Comparison of ENCODE assay signal across 8 cellular contexts in the genomic region with DNA sequence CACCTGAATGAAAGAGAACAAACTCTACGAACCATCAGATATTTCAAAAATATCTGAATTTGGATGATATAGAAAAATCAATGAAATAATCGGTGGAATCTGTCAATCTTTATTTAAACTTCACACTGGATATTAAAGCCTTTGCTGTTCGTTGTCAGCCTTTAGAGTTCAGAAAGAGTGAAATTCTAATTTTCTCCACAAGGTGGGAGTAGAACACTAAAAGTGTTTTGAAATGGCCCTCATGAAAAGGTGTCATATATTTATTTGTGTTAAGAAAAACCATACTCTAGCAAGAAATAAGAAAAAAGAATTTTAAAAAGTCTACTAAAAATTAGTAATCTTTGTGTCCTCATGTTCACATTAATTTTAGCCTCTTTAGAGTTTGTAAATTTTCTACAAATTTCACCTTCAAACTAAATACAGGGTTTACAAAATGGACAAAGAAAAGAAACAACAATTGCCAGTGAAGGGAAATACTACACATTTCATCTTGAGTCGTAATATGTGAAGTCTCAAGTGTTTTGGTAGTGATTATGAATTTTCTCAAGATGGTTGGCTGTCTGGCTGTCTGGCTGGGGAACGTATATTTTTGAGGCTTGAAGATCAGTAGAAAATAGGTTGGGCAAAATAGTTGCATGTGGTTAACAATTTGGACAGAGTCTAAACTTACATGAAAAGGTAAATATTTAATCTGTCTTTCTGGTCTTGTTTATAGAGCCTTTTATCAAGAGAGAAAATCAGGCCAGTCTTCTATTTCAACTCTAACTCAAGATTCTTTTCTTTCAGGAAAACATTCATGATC. TPM values are rescaled to one million over a fixed set of nuclear protein-coding genes. Genes with fewer than 3 reads are reported as not detected.
DNase-seq lines count a peak whose midpoint lies in the region; ATAC-seq, FAIRE-seq and TF ChIP-seq lines count a peak whose summit lies in the region.

No MANE protein-coding gene starts in this region.

- H3K9me1 ChIP-seq in K562 (ENCODE audit: control insufficient read depth, insufficient read depth, low read length), result no peaks in the 10 kb centered on the region

- no peak overlapping the region for H3K4me3 ChIP-seq in K562

- H2AFZ ChIP-seq in K562 (ENCODE audit: low read depth, low read length), result no peak overlapping the region

- no peaks in the 10 kb centered on the region for H4K20me1 ChIP-seq in K562 (replicated peaks; ENCODE audit: control insufficient read depth, insufficient read depth, low read length)

- H3K9me3 ChIP-seq in K562 (replicated peaks; ENCODE audit: control insufficient read depth, insufficient read depth, low read depth, low read length), result no peaks in the 10 kb centered on the region

- H3K79me2 ChIP-seq in K562 (ENCODE audit: control insufficient read depth, insufficient read depth, low read length), result no peaks in the 10 kb centered on the region

- H3K27ac ChIP-seq in K562 (ENCODE audit: extremely low read depth, low read depth, low read length), result no peak overlapping the region

- FAIRE-seq in GM18507 (lab: Jason Lieb, UNC) (peak; percentile 74), K562 (lab: Jason Lieb, UNC) (peak; percentile 83)

- BruUV-seq in K562 (replicated peaks; lab: Mats Ljungman, UMichigan), result no TSS peak

- CTCF ChIA-PET in K562 (lab: Yijun Ruan, JAX; ENCODE audit: low intra/inter-chr PET ratio), result no interaction called here

- H3K27me3 ChIP-seq in K562 (ENCODE audit: control insufficient read depth in 2 of 2, insufficient read depth in 2 of 2, low read length in 2 of 2), result peaks cover 0 to 9% of the 10 kb centered on the region in 2 experiments; a peak in 3 of 5 replicates

- peak; percentile 44 to 92 (median 55); a peak in 5 of 6 replicates for TF ChIP-seq CTCF in K562 (IDR thresholded peaks at IDR 0.05 in 2 of 3, conservative IDR thresholded peaks at IDR 0.05 in 1 of 3; ENCODE audit: insufficient read depth in 2 of 3, low read depth in 1 of 3, low read length in 3 of 3)

- in situ Hi-C loops in K562 (cut with MboI), result no loop called here

- no peak overlapping the region for H3K9ac ChIP-seq in K562 (ENCODE audit: insufficient read depth in 1 of 2, low read depth in 2 of 2, low read length in 2 of 2)

- TF ChIP-seq POLR2A in K562 (conservative IDR thresholded peaks at IDR 0.05), result no peak

- POLR2A ChIA-PET in K562 (lab: Yijun Ruan, JAX), result no interaction called here

- TF ChIP-seq RAD21 in K562 (CRISPR knock-in tag; conservative IDR thresholded peaks at IDR 0.05 in 1 of 2, IDR thresholded peaks at IDR 0.05 in 1 of 2), result peak; percentile 87 to 88

- no peak overlapping the region for H3K4me2 ChIP-seq in K562 (ENCODE audit: insufficient read depth, low read length)

- TF ChIP-seq EP300 in K562 (IDR thresholded peaks at IDR 0.05; ENCODE audit: low read length), result no peak

- ATAC-seq in HG03095 (IDR thresholded peaks at IDR 0.05; ENCODE audit: unreplicated experiment), result peak; percentile 77
- ATAC-seq in K562, result peak; percentile 89
- peak; percentile 65 for ATAC-seq in left lobe of liver
- ATAC-seq in HG03460 (IDR thresholded peaks at IDR 0.05; ENCODE audit: unreplicated experiment), result no peak

- DNase-seq in AG20443 (ENCODE audit: low spot score) (peak; percentile 40), GM18507 (ENCODE audit: extremely low spot score, insufficient read length, low read depth) (no peak), NCI-H2171 (lab: John Stamatoyannopoulos, UW) (peak; percentile 14), K562 (ENCODE audit: extremely low read depth in 1 of 4, low spot score in 3 of 4) (peak; percentile 57 to 75 (median 74)), left lobe of liver (ENCODE audit: low spot score) (no peak), cortex of kidney (lab: John Stamatoyannopoulos, UW) (no peak)

- H3K4me1 ChIP-seq in K562 (replicated peaks in 1 of 2; ENCODE audit: control insufficient read depth in 2 of 2, insufficient read depth in 2 of 2, low read length in 2 of 2), result no peaks in the 10 kb centered on the region

- WGBS in K562 (ENCODE audit: insufficient coverage, low coverage, missing lambda C conversion rate), result 16% methylated on average over 5 of the region's 5 CpGs

- intact Hi-C loops in K562 (cut with micrococcal nuclease), result loop anchor here (5.0 to 10.0 kb wide), 2 partner anchors 191 to 264 kb away; no protein-coding TSS in a partner anchor

- no peaks in the 10 kb centered on the region for H3K36me3 ChIP-seq in K562 (ENCODE audit: control insufficient read depth, insufficient read depth, low read length)

TF ChIP-seq in K562, 482 proteins besides CTCF, POLR2A, EP300 and RAD21:
- TF ChIP-seq, protein P1, sequence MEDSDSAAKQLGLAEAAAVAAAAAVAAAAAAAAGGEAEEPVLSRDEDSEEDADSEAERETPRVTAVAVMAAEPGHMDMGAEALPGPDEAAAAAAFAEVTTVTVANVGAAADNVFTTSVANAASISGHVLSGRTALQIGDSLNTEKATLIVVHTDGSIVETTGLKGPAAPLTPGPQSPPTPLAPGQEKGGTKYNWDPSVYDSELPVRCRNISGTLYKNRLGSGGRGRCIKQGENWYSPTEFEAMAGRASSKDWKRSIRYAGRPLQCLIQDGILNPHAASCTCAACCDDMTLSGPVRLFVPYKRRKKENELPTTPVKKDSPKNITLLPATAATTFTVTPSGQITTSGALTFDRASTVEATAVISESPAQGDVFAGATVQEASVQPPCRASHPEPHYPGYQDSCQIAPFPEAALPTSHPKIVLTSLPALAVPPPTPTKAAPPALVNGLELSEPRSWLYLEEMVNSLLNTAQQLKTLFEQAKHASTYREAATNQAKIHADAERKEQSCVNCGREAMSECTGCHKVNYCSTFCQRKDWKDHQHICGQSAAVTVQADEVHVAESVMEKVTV (CRISPR knock-in tag; IDR thresholded peaks at IDR 0.05), result peak; percentile 89
- TF ChIP-seq KLF13 (tag; IDR thresholded peaks at IDR 0.05; ENCODE audit: borderline replicate concordance, low read depth) (no peak), SMC3 (conservative IDR thresholded peaks at IDR 0.05; ENCODE audit: insufficient read depth, low read depth, low read length) (peak; percentile 68), LCOR (CRISPR knock-in tag; IDR thresholded peaks at IDR 0.05) (no peak), NFYB (IDR thresholded peaks at IDR 0.05; ENCODE audit: extremely low read depth, insufficient read length) (no peak), ZNF41 (CRISPR knock-in tag; conservative IDR thresholded peaks at IDR 0.05) (0 out of 2 replicates have a peak, but pooled peaks have one; percentile 30), KLF16 (IDR thresholded peaks at IDR 0.05) (0 out of 2 replicates have a peak, but pooled peaks have one; percentile 49)

RNA-seq across cellular contexts. Expression of a gene that starts 43.7 kb away (rescaled TPM):
- total RNA-seq in K562 (2011; cell fraction: chromatin; rRNA removed; ENCODE audit: low replicate concordance), result 8.2 and 33.1 TPM in 2 replicates
- 8.5 and 13.6 TPM in 2 replicates for total RNA-seq in K562 (2011; cell fraction: nucleolus; rRNA removed)
- 21.3 and 26.8 TPM in 2 replicates for total RNA-seq in K562 (2011; cell fraction: nucleoplasm; rRNA removed)
- total RNA-seq in K562 (2014; rRNA removed) (34.2 and 35.9 TPM in 2 replicates), K562 (2014; rRNA removed; fragmentation: Illumina TruSeq; extraction: Trizol) (13.5 and 15.3 TPM in 2 replicates), K562 (2015; rRNA removed; fragmentation: Illumina TruSeq; extraction: Trizol) (11.2 and 11.4 TPM in 2 replicates), K562 (2021) (9.0 and 9.6 TPM in 2 replicates), left lobe of liver (48.4 TPM)
- polyA plus RNA-seq in K562 (2011; rRNA removed) (7.6 and 8.9 TPM in 2 replicates), K562 (2014; fragmentation: Illumina TruSeq; extraction: Trizol) (7.8 and 8.6 TPM in 2 replicates), K562 (2014; fragmentation: Nextera tagmentation; extraction: Ambion mirVana) (1 to 10 TPM; 4.3 to 5.3 TPM), K562 (2014; rRNA removed) (9.1 and 15.1 TPM in 2 replicates)
- polyA plus RNA-seq in K562 (2011; cell fraction: cytosol; rRNA removed), result 4.4 and 5.5 TPM in 2 replicates
- polyA plus RNA-seq in K562 (2011; cell fraction: nucleus; rRNA removed), result 5.3 and 5.4 TPM in 2 replicates
- polyA plus RNA-seq in K562 (2012), result 9.7 and 19.9 TPM in 2 replicates
- polyA minus RNA-seq in K562 (2011; rRNA and poly(A)+ RNA removed), result 8.4 and 11.9 TPM in 2 replicates
- polyA minus RNA-seq in K562 (2011; cell fraction: cytosol; rRNA and poly(A)+ RNA removed), result 7.1 and 7.5 TPM in 2 replicates
- 7.1 and 17.2 TPM in 2 replicates for polyA minus RNA-seq in K562 (2011; cell fraction: nucleus; rRNA and poly(A)+ RNA removed)

RNA-seq across cellular contexts. Expression of a gene that starts 43.8 kb away (rescaled TPM):
- total RNA-seq in K562 (2011; cell fraction: chromatin; rRNA removed; ENCODE audit: low replicate concordance), result 10.0 and 35.7 TPM in 2 replicates
- total RNA-seq in K562 (2011; cell fraction: nucleolus; rRNA removed), result 11.5 and 13.6 TPM in 2 replicates
- total RNA-seq in K562 (2011; cell fraction: nucleoplasm; rRNA removed), result 20.3 and 27.3 TPM in 2 replicates
- 26.4 and 28.2 TPM in 2 replicates for total RNA-seq in K562 (2014; rRNA removed)
- total RNA-seq in K562 (2014; rRNA removed; fragmentation: Illumina TruSeq; extraction: Trizol), result 47.2 and 57.9 TPM in 2 replicates
- total RNA-seq in K562 (2015; rRNA removed; fragmentation: Illumina TruSeq; extraction: Trizol), result 52.1 and 58.1 TPM in 2 replicates
- total RNA-seq in K562 (2021), result 30.9 and 31.4 TPM in 2 replicates
- 11.0 and 19.6 TPM in 2 replicates for polyA plus RNA-seq in K562 (2011; rRNA removed)
- 2.6 and 5.2 TPM in 2 replicates for polyA plus RNA-seq in K562 (2011; cell fraction: cytosol; rRNA removed)
- polyA plus RNA-seq in K562 (2011; cell fraction: nucleus; rRNA removed), result 5.4 and 8.1 TPM in 2 replicates
- 19.2 and 22.6 TPM in 2 replicates for polyA plus RNA-seq in K562 (2012)
- polyA plus RNA-seq in K562 (2014; fragmentation: Illumina TruSeq; extraction: Trizol), result 34.7 and 41.7 TPM in 2 replicates
- 10 to 100 TPM; 26.3 to 27.8 TPM for polyA plus RNA-seq in K562 (2014; fragmentation: Nextera tagmentation; extraction: Ambion mirVana)
- polyA plus RNA-seq in K562 (2014; rRNA removed), result 16.5 and 17.3 TPM in 2 replicates
- polyA minus RNA-seq in K562 (2011; rRNA and poly(A)+ RNA removed), result 40.2 and 47.4 TPM in 2 replicates
- polyA minus RNA-seq in K562 (2011; cell fraction: cytosol; rRNA and poly(A)+ RNA removed), result 16.4 and 19.6 TPM in 2 replicates
- 14.3 and 22.7 TPM in 2 replicates for polyA minus RNA-seq in K562 (2011; cell fraction: nucleus; rRNA and poly(A)+ RNA removed)
- total RNA-seq in left lobe of liver, result 15.8 TPM

Comparison
In these comparisons a context has a peak if more than half of its experiments do, and no peak if none do; other contexts are left out.
1. DNase-seq: peak in AG20443 (single experiment), NCI-H2171 (single experiment) and K562 (4 of 4); none in GM18507 (single experiment), left lobe of liver (single experiment) and cortex of kidney (single experiment).